2 cellular contexts compared by ENCODE assay signal in the genomic region with DNA sequence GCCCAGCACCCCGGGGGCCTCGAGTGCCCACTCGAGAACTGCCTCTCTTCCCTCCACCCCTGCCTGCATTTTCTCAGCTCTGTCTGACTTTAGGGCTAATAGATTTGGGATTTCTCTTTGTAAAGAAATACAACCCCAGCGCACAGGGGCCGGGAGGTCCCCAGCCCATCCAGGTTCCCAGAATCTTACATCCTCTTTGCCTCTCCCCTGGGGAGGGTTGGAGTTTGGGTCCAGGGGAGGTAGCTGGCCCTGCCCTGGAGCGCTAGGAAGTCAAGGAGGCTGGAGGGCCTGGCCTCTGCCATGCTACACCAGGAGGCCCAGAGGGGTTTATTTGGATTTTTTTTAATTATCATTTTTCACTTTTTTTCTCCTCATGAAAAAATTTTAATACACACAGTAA.
TF ChIP-seq lines count a peak whose summit lies in the region.

No MANE protein-coding gene starts in this region.

TF ChIP-seq in A549, 52 proteins besides CTCF, POLR2A, EP300 and RAD21 (continued from another document):
- TF ChIP-seq, protein P1, sequence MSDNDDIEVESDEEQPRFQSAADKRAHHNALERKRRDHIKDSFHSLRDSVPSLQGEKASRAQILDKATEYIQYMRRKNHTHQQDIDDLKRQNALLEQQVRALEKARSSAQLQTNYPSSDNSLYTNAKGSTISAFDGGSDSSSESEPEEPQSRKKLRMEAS (IDR thresholded peaks at IDR 0.05): no peak
- TF ChIP-seq CHD2 (IDR thresholded peaks at IDR 0.05; ENCODE audit: low read length, partially characterized antibody): no peak
- TF ChIP-seq HOXB13 (CRISPR knock-in tag; IDR thresholded peaks at IDR 0.05; ENCODE audit: low read depth): no peak
- TF ChIP-seq, protein P2, sequence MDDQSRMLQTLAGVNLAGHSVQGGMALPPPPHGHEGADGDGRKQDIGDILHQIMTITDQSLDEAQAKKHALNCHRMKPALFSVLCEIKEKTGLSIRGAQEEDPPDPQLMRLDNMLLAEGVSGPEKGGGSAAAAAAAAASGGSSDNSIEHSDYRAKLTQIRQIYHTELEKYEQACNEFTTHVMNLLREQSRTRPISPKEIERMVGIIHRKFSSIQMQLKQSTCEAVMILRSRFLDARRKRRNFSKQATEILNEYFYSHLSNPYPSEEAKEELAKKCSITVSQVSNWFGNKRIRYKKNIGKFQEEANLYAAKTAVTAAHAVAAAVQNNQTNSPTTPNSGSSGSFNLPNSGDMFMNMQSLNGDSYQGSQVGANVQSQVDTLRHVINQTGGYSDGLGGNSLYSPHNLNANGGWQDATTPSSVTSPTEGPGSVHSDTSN (IDR thresholded peaks at IDR 0.05): no peak
- no peak for TF ChIP-seq EHMT2 (IDR thresholded peaks at IDR 0.05; ENCODE audit: low read depth)
- no peak for TF ChIP-seq FOSB (CRISPR knock-in tag; IDR thresholded peaks at IDR 0.05)
- no peak for TF ChIP-seq CBX2 (IDR thresholded peaks at IDR 0.05; ENCODE audit: borderline replicate concordance, low read depth)
- TF ChIP-seq RNF2 (IDR thresholded peaks at IDR 0.05; ENCODE audit: borderline replicate concordance, low read depth): no peak
- TF ChIP-seq, protein P3, sequence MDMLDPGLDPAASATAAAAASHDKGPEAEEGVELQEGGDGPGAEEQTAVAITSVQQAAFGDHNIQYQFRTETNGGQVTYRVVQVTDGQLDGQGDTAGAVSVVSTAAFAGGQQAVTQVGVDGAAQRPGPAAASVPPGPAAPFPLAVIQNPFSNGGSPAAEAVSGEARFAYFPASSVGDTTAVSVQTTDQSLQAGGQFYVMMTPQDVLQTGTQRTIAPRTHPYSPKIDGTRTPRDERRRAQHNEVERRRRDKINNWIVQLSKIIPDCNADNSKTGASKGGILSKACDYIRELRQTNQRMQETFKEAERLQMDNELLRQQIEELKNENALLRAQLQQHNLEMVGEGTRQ (IDR thresholded peaks at IDR 0.05): no peak
- TF ChIP-seq HOXB5 (CRISPR knock-in tag; IDR thresholded peaks at IDR 0.05): no peak
- TF ChIP-seq, protein P4, sequence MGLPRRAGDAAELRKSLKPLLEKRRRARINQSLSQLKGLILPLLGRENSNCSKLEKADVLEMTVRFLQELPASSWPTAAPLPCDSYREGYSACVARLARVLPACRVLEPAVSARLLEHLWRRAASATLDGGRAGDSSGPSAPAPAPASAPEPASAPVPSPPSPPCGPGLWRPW (IDR thresholded peaks at IDR 0.05): no peak
- TF ChIP-seq MYC (IDR thresholded peaks at IDR 0.05; ENCODE audit: borderline replicate concordance, low read length): no peak
- TF ChIP-seq JUN (IDR thresholded peaks at IDR 0.05): no peak
TF ChIP-seq in A549: peak in this region for 0.

TF ChIP-seq in GM23338, 12 proteins besides CTCF, POLR2A, EP300 and RAD21:
- TF ChIP-seq, protein P5, sequence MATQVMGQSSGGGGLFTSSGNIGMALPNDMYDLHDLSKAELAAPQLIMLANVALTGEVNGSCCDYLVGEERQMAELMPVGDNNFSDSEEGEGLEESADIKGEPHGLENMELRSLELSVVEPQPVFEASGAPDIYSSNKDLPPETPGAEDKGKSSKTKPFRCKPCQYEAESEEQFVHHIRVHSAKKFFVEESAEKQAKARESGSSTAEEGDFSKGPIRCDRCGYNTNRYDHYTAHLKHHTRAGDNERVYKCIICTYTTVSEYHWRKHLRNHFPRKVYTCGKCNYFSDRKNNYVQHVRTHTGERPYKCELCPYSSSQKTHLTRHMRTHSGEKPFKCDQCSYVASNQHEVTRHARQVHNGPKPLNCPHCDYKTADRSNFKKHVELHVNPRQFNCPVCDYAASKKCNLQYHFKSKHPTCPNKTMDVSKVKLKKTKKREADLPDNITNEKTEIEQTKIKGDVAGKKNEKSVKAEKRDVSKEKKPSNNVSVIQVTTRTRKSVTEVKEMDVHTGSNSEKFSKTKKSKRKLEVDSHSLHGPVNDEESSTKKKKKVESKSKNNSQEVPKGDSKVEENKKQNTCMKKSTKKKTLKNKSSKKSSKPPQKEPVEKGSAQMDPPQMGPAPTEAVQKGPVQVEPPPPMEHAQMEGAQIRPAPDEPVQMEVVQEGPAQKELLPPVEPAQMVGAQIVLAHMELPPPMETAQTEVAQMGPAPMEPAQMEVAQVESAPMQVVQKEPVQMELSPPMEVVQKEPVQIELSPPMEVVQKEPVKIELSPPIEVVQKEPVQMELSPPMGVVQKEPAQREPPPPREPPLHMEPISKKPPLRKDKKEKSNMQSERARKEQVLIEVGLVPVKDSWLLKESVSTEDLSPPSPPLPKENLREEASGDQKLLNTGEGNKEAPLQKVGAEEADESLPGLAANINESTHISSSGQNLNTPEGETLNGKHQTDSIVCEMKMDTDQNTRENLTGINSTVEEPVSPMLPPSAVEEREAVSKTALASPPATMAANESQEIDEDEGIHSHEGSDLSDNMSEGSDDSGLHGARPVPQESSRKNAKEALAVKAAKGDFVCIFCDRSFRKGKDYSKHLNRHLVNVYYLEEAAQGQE (IDR thresholded peaks at IDR 0.05; ENCODE audit: unreplicated experiment): no peak
- no peak for TF ChIP-seq NANOG (IDR thresholded peaks at IDR 0.05; ENCODE audit: borderline replicate concordance)
